1 cellular context compared by ENCODE assay signal in genomic region chr17:81854974-81855774, GRCh38.
TF ChIP-seq lines count a peak whose summit lies in the region.

No MANE protein-coding gene starts in this region.

TF ChIP-seq in IMR-90, 13 proteins besides CTCF, POLR2A, EP300 and RAD21:
- TF ChIP-seq SMC3 (IDR thresholded peaks at IDR 0.05; ENCODE audit: low read depth, low read length) (no peak), FOS (IDR thresholded peaks at IDR 0.05; ENCODE audit: low read depth, low read length) (no peak), BHLHE40 (IDR thresholded peaks at IDR 0.05; ENCODE audit: low read depth, low read length) (no peak), MAZ (IDR thresholded peaks at IDR 0.05; ENCODE audit: borderline replicate concordance, low read depth, low read length) (no peak), MXI1 (IDR thresholded peaks at IDR 0.05; ENCODE audit: borderline replicate concordance, low read depth, low read length) (no peak), CHD1 (IDR thresholded peaks at IDR 0.05; ENCODE audit: low read depth, low read length) (no peak), CEBPB (IDR thresholded peaks at IDR 0.05; ENCODE audit: low read depth, low read length) (no peak), ELK1 (IDR thresholded peaks at IDR 0.05; ENCODE audit: borderline replicate concordance, low read depth, low read length) (no peak), RFX5 (IDR thresholded peaks at IDR 0.05; ENCODE audit: low read depth, low read length) (no peak), NFE2L2 (IDR thresholded peaks at IDR 0.05; ENCODE audit: low read depth, low read length) (no peak)
